1 cellular context compared by ENCODE assay signal in genomic region chr16:47499700-47500264, GRCh38.
A peak's percentile ranks its signal among the peaks of the same experiment; 100 is the strongest.
TF ChIP-seq lines count a peak whose summit lies in the region.

No MANE protein-coding gene starts in this region.

TF ChIP-seq in HepG2, 621 proteins besides CTCF, POLR2A, EP300 and RAD21 (continued from another document and continues in another):
- TF ChIP-seq BRF2 (CRISPR knock-in tag; IDR thresholded peaks at IDR 0.05) (no peak; the same call in 1 of the 2 replicates), ZNF703 (CRISPR knock-in tag; IDR thresholded peaks at IDR 0.05; ENCODE audit: borderline replicate concordance) (no peak), SAP130 (CRISPR knock-in tag; IDR thresholded peaks at IDR 0.05; ENCODE audit: low read depth) (peak; percentile 88), NCOA1 (CRISPR knock-in tag; IDR thresholded peaks at IDR 0.05) (no peak), ZNF354B (CRISPR knock-in tag; IDR thresholded peaks at IDR 0.05) (no peak), JUNB (CRISPR knock-in tag; IDR thresholded peaks at IDR 0.05; ENCODE audit: borderline replicate concordance) (no peak), ZNF598 (CRISPR knock-in tag; IDR thresholded peaks at IDR 0.05; ENCODE audit: borderline replicate concordance) (no peak; the same call in 1 of the 2 replicates), ZNF513 (CRISPR knock-in tag; conservative IDR thresholded peaks at IDR 0.05) (no peak), POLR2G (IDR thresholded peaks at IDR 0.05; ENCODE audit: low read depth, low read length) (peak; percentile 60), TAF1 (CRISPR knock-in tag; IDR thresholded peaks at IDR 0.05) (no peak), RXRA (CRISPR knock-in tag; IDR thresholded peaks at IDR 0.05) (peak; percentile 76; the same call in 1 of the 2 replicates), SMC3 (IDR thresholded peaks at IDR 0.05; ENCODE audit: low read length) (no peak; the same call in 1 of the 2 replicates), ZC3H13 (CRISPR knock-in tag; IDR thresholded peaks at IDR 0.05) (no peak), U2AF1 (optimal IDR thresholded peaks at IDR 0.05; ENCODE audit: low read depth, low read length) (no peak), CBX1 (IDR thresholded peaks at IDR 0.05; ENCODE audit: low read depth) (no peak), THAP11 (CRISPR knock-in tag; IDR thresholded peaks at IDR 0.05) (peak; percentile 77), SNAPC2 (CRISPR knock-in tag; IDR thresholded peaks at IDR 0.05) (peak; percentile 93), KLF12 (CRISPR knock-in tag; IDR thresholded peaks at IDR 0.05; ENCODE audit: borderline replicate concordance) (no peak), ESRRA (CRISPR knock-in tag; IDR thresholded peaks at IDR 0.05; ENCODE audit: low read depth) (peak; percentile 42; the same call in 1 of the 2 replicates), ZNF530 (CRISPR knock-in tag; IDR thresholded peaks at IDR 0.05; ENCODE audit: low read depth) (no peak), E2F5 (CRISPR knock-in tag; conservative IDR thresholded peaks at IDR 0.05) (no peak), SNAPC4 (CRISPR knock-in tag; IDR thresholded peaks at IDR 0.05) (no peak), KDM6A (CRISPR knock-in tag; IDR thresholded peaks at IDR 0.05; ENCODE audit: low read depth) (peak; percentile 92), ZNF788 (CRISPR knock-in tag; IDR thresholded peaks at IDR 0.05; ENCODE audit: borderline replicate concordance) (peak; percentile 47; the same call in 1 of the 2 replicates), THAP9 (CRISPR knock-in tag; IDR thresholded peaks at IDR 0.05; ENCODE audit: borderline replicate concordance) (peak; percentile 44; the same call in 1 of the 2 replicates), TOE1 (CRISPR knock-in tag; IDR thresholded peaks at IDR 0.05) (no peak), ZSCAN31 (CRISPR knock-in tag; IDR thresholded peaks at IDR 0.05; ENCODE audit: low read depth) (peak; percentile 44; the same call in 1 of the 2 replicates), ZNF776 (CRISPR knock-in tag; IDR thresholded peaks at IDR 0.05) (no peak), ZNF740 (CRISPR knock-in tag; IDR thresholded peaks at IDR 0.05) (no peak), ISL2 (CRISPR knock-in tag; IDR thresholded peaks at IDR 0.05) (peak; percentile 74; the same call in 1 of the 2 replicates), ATF7-NPFF (CRISPR knock-in tag; IDR thresholded peaks at IDR 0.05; ENCODE audit: low read depth) (no peak), CENPT (CRISPR knock-in tag; IDR thresholded peaks at IDR 0.05; ENCODE audit: low read depth) (no peak), RARA (CRISPR knock-in tag; IDR thresholded peaks at IDR 0.05) (peak; percentile 76), SMAD3 (CRISPR knock-in tag; IDR thresholded peaks at IDR 0.05) (peak; percentile 85; the same call in 1 of the 2 replicates)
- TF ChIP-seq, protein P1, sequence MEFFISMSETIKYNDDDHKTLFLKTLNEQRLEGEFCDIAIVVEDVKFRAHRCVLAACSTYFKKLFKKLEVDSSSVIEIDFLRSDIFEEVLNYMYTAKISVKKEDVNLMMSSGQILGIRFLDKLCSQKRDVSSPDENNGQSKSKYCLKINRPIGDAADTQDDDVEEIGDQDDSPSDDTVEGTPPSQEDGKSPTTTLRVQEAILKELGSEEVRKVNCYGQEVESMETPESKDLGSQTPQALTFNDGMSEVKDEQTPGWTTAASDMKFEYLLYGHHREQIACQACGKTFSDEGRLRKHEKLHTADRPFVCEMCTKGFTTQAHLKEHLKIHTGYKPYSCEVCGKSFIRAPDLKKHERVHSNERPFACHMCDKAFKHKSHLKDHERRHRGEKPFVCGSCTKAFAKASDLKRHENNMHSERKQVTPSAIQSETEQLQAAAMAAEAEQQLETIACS (CRISPR knock-in tag; IDR thresholded peaks at IDR 0.05) = no peak
- TF ChIP-seq, protein P2, sequence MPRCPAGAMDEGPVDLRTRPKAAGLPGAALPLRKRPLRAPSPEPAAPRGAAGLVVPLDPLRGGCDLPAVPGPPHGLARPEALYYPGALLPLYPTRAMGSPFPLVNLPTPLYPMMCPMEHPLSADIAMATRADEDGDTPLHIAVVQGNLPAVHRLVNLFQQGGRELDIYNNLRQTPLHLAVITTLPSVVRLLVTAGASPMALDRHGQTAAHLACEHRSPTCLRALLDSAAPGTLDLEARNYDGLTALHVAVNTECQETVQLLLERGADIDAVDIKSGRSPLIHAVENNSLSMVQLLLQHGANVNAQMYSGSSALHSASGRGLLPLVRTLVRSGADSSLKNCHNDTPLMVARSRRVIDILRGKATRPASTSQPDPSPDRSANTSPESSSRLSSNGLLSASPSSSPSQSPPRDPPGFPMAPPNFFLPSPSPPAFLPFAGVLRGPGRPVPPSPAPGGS (CRISPR knock-in tag; IDR thresholded peaks at IDR 0.05) = no peak
- TF ChIP-seq, protein P3, sequence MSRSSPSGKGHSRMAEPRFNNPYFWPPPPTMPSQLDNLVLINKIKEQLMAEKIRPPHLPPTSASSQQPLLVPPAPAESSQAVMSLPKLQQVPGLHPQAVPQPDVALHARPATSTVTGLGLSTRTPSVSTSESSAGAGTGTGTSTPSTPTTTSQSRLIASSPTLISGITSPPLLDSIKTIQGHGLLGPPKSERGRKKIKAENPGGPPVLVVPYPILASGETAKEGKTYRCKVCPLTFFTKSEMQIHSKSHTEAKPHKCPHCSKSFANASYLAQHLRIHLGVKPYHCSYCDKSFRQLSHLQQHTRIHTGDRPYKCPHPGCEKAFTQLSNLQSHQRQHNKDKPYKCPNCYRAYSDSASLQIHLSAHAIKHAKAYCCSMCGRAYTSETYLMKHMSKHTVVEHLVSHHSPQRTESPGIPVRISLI (CRISPR knock-in tag; IDR thresholded peaks at IDR 0.05; ENCODE audit: borderline replicate concordance) = peak; percentile 69; the same call in 1 of the 2 replicates
- TF ChIP-seq, protein P4, sequence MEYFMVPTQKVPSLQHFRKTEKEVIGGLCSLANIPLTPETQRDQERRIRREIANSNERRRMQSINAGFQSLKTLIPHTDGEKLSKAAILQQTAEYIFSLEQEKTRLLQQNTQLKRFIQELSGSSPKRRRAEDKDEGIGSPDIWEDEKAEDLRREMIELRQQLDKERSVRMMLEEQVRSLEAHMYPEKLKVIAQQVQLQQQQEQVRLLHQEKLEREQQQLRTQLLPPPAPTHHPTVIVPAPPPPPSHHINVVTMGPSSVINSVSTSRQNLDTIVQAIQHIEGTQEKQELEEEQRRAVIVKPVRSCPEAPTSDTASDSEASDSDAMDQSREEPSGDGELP (IDR thresholded peaks at IDR 0.05; ENCODE audit: borderline replicate concordance, low read depth) = peak; percentile 61; the same call in 1 of the 2 replicates
- TF ChIP-seq, protein P5, sequence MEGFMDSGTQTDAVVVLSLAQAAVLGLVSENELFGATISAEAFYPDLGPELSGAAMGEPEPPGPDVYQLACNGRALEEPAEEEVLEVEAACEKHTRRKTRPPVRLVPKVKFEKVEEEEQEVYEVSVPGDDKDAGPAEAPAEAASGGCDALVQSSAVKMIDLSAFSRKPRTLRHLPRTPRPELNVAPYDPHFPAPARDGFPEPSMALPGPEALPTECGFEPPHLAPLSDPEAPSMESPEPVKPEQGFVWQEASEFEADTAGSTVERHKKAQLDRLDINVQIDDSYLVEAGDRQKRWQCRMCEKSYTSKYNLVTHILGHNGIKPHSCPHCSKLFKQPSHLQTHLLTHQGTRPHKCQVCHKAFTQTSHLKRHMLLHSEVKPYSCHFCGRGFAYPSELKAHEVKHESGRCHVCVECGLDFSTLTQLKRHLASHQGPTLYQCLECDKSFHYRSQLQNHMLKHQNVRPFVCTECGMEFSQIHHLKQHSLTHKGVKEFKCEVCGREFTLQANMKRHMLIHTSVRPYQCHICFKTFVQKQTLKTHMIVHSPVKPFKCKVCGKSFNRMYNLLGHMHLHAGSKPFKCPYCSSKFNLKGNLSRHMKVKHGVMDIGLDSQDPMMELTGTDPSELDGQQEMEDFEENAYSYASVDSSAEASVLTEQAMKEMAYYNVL (CRISPR knock-in tag; IDR thresholded peaks at IDR 0.05; ENCODE audit: borderline replicate concordance) = peak; percentile 45; the same call in 1 of the 2 replicates
